Comparison of ENCODE assay signal across 8 cellular contexts in the genomic region with DNA sequence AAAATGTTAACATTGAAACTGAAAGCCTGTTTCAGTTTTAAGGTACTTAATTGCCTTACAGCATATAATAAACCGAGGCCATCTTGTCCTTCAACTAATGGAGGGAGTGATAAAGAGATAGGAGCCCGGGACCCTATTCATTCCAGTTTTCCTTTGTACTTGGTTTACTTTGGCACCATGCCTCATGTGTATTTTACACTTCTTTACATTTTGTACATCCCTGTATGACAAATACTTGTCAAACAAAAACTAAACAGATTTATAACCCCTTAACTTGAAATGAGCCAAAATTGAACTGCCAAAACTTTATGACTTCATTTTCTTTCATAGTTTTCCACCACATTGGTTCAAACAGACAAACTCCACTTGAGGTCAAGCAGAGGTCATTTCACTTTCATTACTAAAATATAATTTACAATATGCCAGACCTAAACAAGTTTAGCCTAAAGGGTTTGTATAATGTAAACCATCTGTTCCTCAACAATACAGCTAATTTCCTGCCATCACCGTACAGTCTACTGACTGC.
DNase-seq lines count a peak whose midpoint lies in the region; ATAC-seq lines count a peak whose summit lies in the region.

No MANE protein-coding gene starts in this region.

- DNase-seq in ELR (ENCODE audit: low read depth) (peak; percentile 33), NCI-H446 (lab: John Stamatoyannopoulos, UW) (peak; percentile 38 to 59), fibroblast of peridontal ligament (ENCODE audit: extremely low read depth) (peak; percentile 86), NK-92 (lab: John Stamatoyannopoulos, UW; ENCODE audit: unreplicated experiment) (no peak), cerebellar nuclear complex (lab: John Stamatoyannopoulos, UW) (no peak), foreskin melanocyte (no peak), C1 segment of cervical spinal cord (lab: John Stamatoyannopoulos, UW) (no peak)

- ATAC-seq in HG02870 (IDR thresholded peaks at IDR 0.05; ENCODE audit: unreplicated experiment) = peak; percentile 50

Comparison
In these comparisons a context has a peak if more than half of its experiments do, and no peak if none do; other contexts are left out.
1. DNase-seq: peak in ELR (single experiment), NCI-H446 (2 of 2) and fibroblast of peridontal ligament (single experiment); none in NK-92 (single experiment), cerebellar nuclear complex (0 of 2), foreskin melanocyte (single experiment) and C1 segment of cervical spinal cord (0 of 14).